ENCODE assay signal across 8 cellular contexts in the genomic region with DNA sequence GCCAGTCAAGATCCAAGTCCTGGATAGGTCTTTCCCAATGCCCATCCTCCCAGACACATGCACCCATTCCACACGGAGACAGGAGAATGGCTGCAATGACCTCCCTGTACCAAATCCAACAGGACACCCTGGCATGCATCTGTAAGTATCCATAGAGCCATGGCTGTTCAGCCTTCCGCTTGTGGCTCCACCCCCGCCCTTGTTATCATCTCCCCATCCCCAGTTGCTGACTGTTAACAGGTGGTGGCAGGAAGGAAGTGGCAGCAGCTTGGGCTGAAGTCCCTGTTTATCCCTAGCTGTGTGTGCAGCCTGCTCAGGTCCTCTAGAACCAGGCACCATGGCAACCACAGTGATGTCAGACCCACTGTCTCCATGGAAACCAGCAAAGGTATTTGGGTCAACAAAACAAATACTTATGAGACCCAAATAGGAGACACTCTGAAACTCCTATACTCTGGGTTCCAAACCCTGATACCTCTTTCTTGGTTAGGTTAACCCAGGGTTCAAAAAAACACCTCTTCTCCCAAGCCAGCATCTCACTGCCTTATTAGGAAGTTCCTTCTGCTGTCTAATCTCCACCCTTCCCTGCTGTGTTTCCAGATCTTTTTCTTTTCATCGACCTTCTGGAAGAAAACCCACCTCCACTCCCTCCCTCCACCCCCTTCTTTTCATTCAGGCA. TPM values are rescaled to one million over a fixed set of nuclear protein-coding genes. Genes with fewer than 3 reads are reported as not detected.
DNase-seq lines count a peak whose midpoint lies in the region; ATAC-seq and TF ChIP-seq lines count a peak whose summit lies in the region.

No MANE protein-coding gene starts in this region.

- H3K9me3 ChIP-seq in liver (ENCODE audit: control insufficient read depth in 4 of 4, low read length in 3 of 4) = no peaks in the 10 kb centered on the region

- CTCF ChIA-PET in activated B cell treated with CpG ODN at 0.5 μM for 24 hours (lab: Charles Lee) = interaction anchor here (0.9 to 2.3 kb wide), 6 partner anchors 19 to 96 kb away, joined by 3 to 11 read pairs (median 7); partner anchors contain the start of genes ADAM15 and PMVK

- peaks cover 24% of the 10 kb centered on the region for H3K36me3 Mint-ChIP-seq in activated B cell treated with CpG ODN at 0.5 μM for 24 hours (ENCODE audit: low read depth)

- H3K27ac ChIP-seq in liver (ENCODE audit: low read depth in 1 of 2, low read length in 2 of 2) = peak overlapping the region; percentile 12 to 49

- peak overlapping the region; percentile 93 for H3K27ac Mint-ChIP-seq in activated B cell treated with CpG ODN at 0.5 μM for 24 hours

- no peaks in the 10 kb centered on the region for H3K27me3 Mint-ChIP-seq in activated B cell treated with CpG ODN at 0.5 μM for 24 hours

- H3K9ac ChIP-seq in liver (ENCODE audit: low read depth in 1 of 2, low read length in 2 of 2) = peak overlapping the region; percentile 24 to 52

- peaks cover 79% of the 10 kb centered on the region for H3K4me1 Mint-ChIP-seq in activated B cell treated with CpG ODN at 0.5 μM for 24 hours

- DNase-seq in D341Med (ENCODE audit: low spot score) = peak; percentile 52
- DNase-seq in NCI-H146 (lab: John Stamatoyannopoulos, UW) = peak; percentile 80
- DNase-seq in activated B cell treated with CpG ODN at 0.5 μM for 24 hours = no peak
- peak; percentile 94 for DNase-seq in cerebellum (ENCODE audit: low spot score)
- DNase-seq in stimulated activated CD4-positive, alpha-beta T cell treated with anti-CD3 and anti-CD28 coated beads, Interleukin-4, amount 100 ng/mL, for 4 hours = peak; percentile 45 to 77
- DNase-seq in COLO829 (ENCODE audit: low spot score) = no peak

- 24% methylated on average over 4 of the region's 4 CpGs for WGBS in liver

- H3K4me1 ChIP-seq in liver (ENCODE audit: control insufficient read depth in 4 of 4, insufficient read depth in 4 of 4, low read length in 3 of 4) = peaks cover 9 to 44% (median 24%) of the 10 kb centered on the region in 4 donors

- peaks cover 0 to 21% (median 4%) of the 10 kb centered on the region in 4 donors for H3K36me3 ChIP-seq in liver (ENCODE audit: control insufficient read depth in 4 of 4, insufficient read depth in 3 of 4, low read depth in 1 of 4, low read length in 3 of 4)

- H3K9me3 Mint-ChIP-seq in activated B cell treated with CpG ODN at 0.5 μM for 24 hours = no peaks in the 10 kb centered on the region

- ATAC-seq in GM21723 (IDR thresholded peaks at IDR 0.05; ENCODE audit: unreplicated experiment) (peak; percentile 49), activated B cell treated with CpG ODN at 0.5 μM for 24 hours (ENCODE audit: low read depth) (peak; percentile 63)

- H3K27me3 ChIP-seq in liver (ENCODE audit: control insufficient read depth in 4 of 4, insufficient read depth in 4 of 4, low read length in 3 of 4) = no peaks in the 10 kb centered on the region

- peak overlapping the region; percentile 40 to 68 (median 57) for H3K4me3 ChIP-seq in liver (ENCODE audit: low read depth in 1 of 3, low read length in 3 of 3)

- TF ChIP-seq CTCF in activated B cell treated with CpG ODN at 0.5 μM for 24 hours (IDR thresholded peaks at IDR 0.05) (no peak), liver (IDR thresholded peaks at IDR 0.05; ENCODE audit: low read depth, low read length, missing input control) (no peak)

- H3K4me3 Mint-ChIP-seq in activated B cell treated with CpG ODN at 0.5 μM for 24 hours = peak overlapping the region; percentile 91

- intact Hi-C loops in activated B cell treated with CpG ODN at 0.5 μM for 24 hours (cut with micrococcal nuclease) = loop anchor here (1.0 to 5.0 kb wide), 3 partner anchors 19 to 398 kb away; partner anchors contain the start of genes CKS1B and UBE2Q1

- TF ChIP-seq RAD21 in liver (IDR thresholded peaks at IDR 0.05) = no peak

- POLR2A ChIA-PET in activated B cell treated with CpG ODN at 0.5 μM for 24 hours (lab: Charles Lee) = interaction anchor here (0.5 to 6.8 kb wide), 16 partner anchors 11 to 570 kb away, joined by 3 to 52 read pairs (median 6); partner anchors contain the start of genes CKS1B, FLAD1, KCNN3 and KRTCAP2

TF ChIP-seq in liver, 16 proteins besides CTCF, POLR2A, EP300 and RAD21:
- TF ChIP-seq HNF4G (IDR thresholded peaks at IDR 0.05) (no peak), ATF3 (IDR thresholded peaks at IDR 0.05) (no peak), GABPA (IDR thresholded peaks at IDR 0.05 in 1 of 2, conservative IDR thresholded peaks at IDR 0.05 in 1 of 2) (no peak), MAX (IDR thresholded peaks at IDR 0.05) (no peak), YY1 (IDR thresholded peaks at IDR 0.05) (no peak), REST (IDR thresholded peaks at IDR 0.05) (no peak), JUND (IDR thresholded peaks at IDR 0.05) (no peak)
TF ChIP-seq in liver: peak in this region for 0.

RNA-seq across cellular contexts. Expression of gene PBXIP1, which starts 0.7 kb away (rescaled TPM):
- 42.4 and 43.2 TPM in 2 replicates for total RNA-seq in activated B cell treated with CpG ODN at 0.5 μM for 24 hours
- 16.2 TPM for total RNA-seq in cerebellum
- 10 to 100 TPM; 24.6 to 42.8 TPM for total RNA-seq in liver
- polyA plus RNA-seq in liver = 10 to 100 TPM in 1 of 2 donors, 1 to 10 TPM in 1; 3.8 to 16.4 TPM

RNA-seq across cellular contexts. Expression of gene PYGO2, which starts 6.4 kb away (rescaled TPM):
- total RNA-seq in activated B cell treated with CpG ODN at 0.5 μM for 24 hours = 33.1 and 38.1 TPM in 2 replicates
- total RNA-seq in cerebellum = 8.5 TPM
- total RNA-seq in liver = 1 to 10 TPM; 6.5 to 7.4 TPM
- 1 to 10 TPM; 5.0 to 8.2 TPM for polyA plus RNA-seq in liver

RNA-seq across cellular contexts. Expression of gene SHC1, which starts 15.4 kb away (rescaled TPM):
- 59.3 and 60.9 TPM in 2 replicates for total RNA-seq in activated B cell treated with CpG ODN at 0.5 μM for 24 hours
- total RNA-seq in cerebellum = 16.7 TPM
- 10 to 100 TPM; 53.2 to 65.5 TPM for total RNA-seq in liver
- 10 to 100 TPM; 27.2 to 62.8 TPM for polyA plus RNA-seq in liver

RNA-seq across cellular contexts. Expression of gene PMVK, which starts 18.7 kb away (rescaled TPM):
- 24.6 and 26.3 TPM in 2 replicates for total RNA-seq in activated B cell treated with CpG ODN at 0.5 μM for 24 hours
- 7.8 TPM for total RNA-seq in cerebellum
- total RNA-seq in liver = 10 to 100 TPM in 1 of 2 donors, 1 to 10 TPM in 1; 9.7 to 14.6 TPM
- polyA plus RNA-seq in liver = 10 to 100 TPM; 22.6 to 37.3 TPM

RNA-seq across cellular contexts. Expression of gene CKS1B, which starts 19.3 kb away (rescaled TPM):
- total RNA-seq in activated B cell treated with CpG ODN at 0.5 μM for 24 hours (25.3 and 26.6 TPM in 2 replicates), cerebellum (26.5 TPM), liver (10 to 100 TPM; 32.4 to 54.4 TPM)
- 10 to 100 TPM; 34.3 to 57.9 TPM for polyA plus RNA-seq in liver

Comparison
In these comparisons a context has a peak if more than half of its experiments do, and no peak if none do; other contexts are left out.
1. DNase-seq: peak in D341Med (single experiment), NCI-H146 (single experiment), cerebellum (single experiment) and stimulated activated CD4-positive, alpha-beta T cell treated with anti-CD3 and anti-CD28 coated beads, Interleukin-4, amount 100 ng/mL, for 4 hours (2 of 2); none in activated B cell treated with CpG ODN at 0.5 μM for 24 hours (single experiment) and COLO829 (single experiment).